Comparison of ENCODE assay signal across 20 cellular contexts in genomic region chr3:160637081-160637480, GRCh38. TPM values are rescaled to one million over a fixed set of nuclear protein-coding genes. Genes with fewer than 3 reads are reported as not detected.
"Had no signal": no experiment of that assay in that cellular context is flagged by ENCODE, and none has a peak within 500 bp of the region (broad histone marks: within the 10 kb centered on the region; RNA-seq: fewer than 3 reads in every experiment).

No MANE protein-coding gene starts in this region.

- H3K4me2 ChIP-seq: hepatocyte, smooth muscle cell had no signal

- H3K4me3 ChIP-seq: coronary artery, esophagus muscularis mucosa, hepatocyte, mucosa of descending colon, psoas muscle, smooth muscle cell had no signal

- H3K36me3 ChIP-seq: esophagus muscularis mucosa, neutrophil had no signal

- H2AFZ ChIP-seq: hepatocyte had no signal

- H3K4me1 ChIP-seq: psoas muscle had no signal

- H3K27ac Mint-ChIP-seq: naive thymus-derived CD8-positive, alpha-beta T cell had no signal

- H3K27ac ChIP-seq: coronary artery, epithelial cell of prostate, esophagus muscularis mucosa, hepatocyte, neutrophil, psoas muscle had no signal

- H3K79me2 ChIP-seq: hepatocyte had no signal

- DNase-seq: effector CD4-positive, alpha-beta T cell; head of caudate nucleus; mucosa of descending colon; naive thymus-derived CD8-positive, alpha-beta T cell; psoas muscle; stimulated activated CD4-positive, alpha-beta T cell treated with anti-CD3 and anti-CD28 coated beads, Interleukin-2, amount 100 ng/mL, for 48 hours; stimulated activated naive CD4-positive, alpha-beta T cell treated with Interleukin-2 at 50 U/mL for 16 hours; trophoblast cell had no signal

- H3K9me3 Mint-ChIP-seq: naive thymus-derived CD8-positive, alpha-beta T cell had no signal

- H3K4me3 Mint-ChIP-seq: naive thymus-derived CD8-positive, alpha-beta T cell had no signal

- H3K27me3 ChIP-seq: esophagus muscularis mucosa, hepatocyte, neutrophil had no signal

- H3K9me3 ChIP-seq: esophagus muscularis mucosa, mucosa of descending colon, neutrophil, psoas muscle had no signal

- ATAC-seq: left lobe of liver; mucosa of descending colon; naive thymus-derived CD8-positive, alpha-beta T cell; psoas muscle had no signal

- H3K36me3 Mint-ChIP-seq: naive thymus-derived CD8-positive, alpha-beta T cell had no signal

RNA-seq across cellular contexts. Expression of gene ARL14, which starts 39.9 kb away (rescaled TPM):
- total RNA-seq: chondrocyte; dermis microvascular lymphatic vessel endothelial cell; esophagus muscularis mucosa; fibroblast of villous mesenchyme; left lobe of liver; naive thymus-derived CD8-positive, alpha-beta T cell; osteoblast; psoas muscle had no signal
- polyA plus RNA-seq: naive thymus-derived CD8-positive, alpha-beta T cell; neural cell; smooth muscle cell had no signal
